11 cellular contexts compared by ENCODE assay signal in genomic region chr22:42925598-42925997, GRCh38.
A peak's percentile ranks its signal among the peaks of the same experiment; 100 is the strongest.
DNase-seq lines count a peak whose midpoint lies in the region; ATAC-seq and TF ChIP-seq lines count a peak whose summit lies in the region.
"Had no signal": no experiment of that assay in that cellular context is flagged by ENCODE, and none has a peak within 500 bp of the region (broad histone marks: within the 10 kb centered on the region; RNA-seq: fewer than 3 reads in every experiment).

No MANE protein-coding gene starts in this region.

- ATAC-seq in right cardiac atrium (peak in 1 of 2 donors; percentile 13), HG03469 (IDR thresholded peaks at IDR 0.05; ENCODE audit: unreplicated experiment) (no peak)

- CTCF ChIA-PET in GM10248 (lab: Yijun Ruan, JAX): interaction anchor here (1.3 to 1.8 kb wide), 2 partner anchors 8 to 11 kb away, joined by 3 to 4 read pairs; no protein-coding TSS in a partner anchor

- intact Hi-C loops in right cardiac atrium (cut with DNase I): no loop called here
- intact Hi-C loops in cardiac septum (cut with DNase I): no loop called here
- intact Hi-C loops in breast epithelium (cut with DNase I; ENCODE audit: low total_unique reads): loop anchor here (1.0 kb wide), 1 partner anchor 38 kb away; no protein-coding TSS in a partner anchor

- DNase-seq in right cardiac atrium: peak in 1 of 3 donors; percentile 52
- DNase-seq in cardiac septum (ENCODE audit: low spot score): no peak
- no peak for DNase-seq in breast epithelium (ENCODE audit: low spot score in 2 of 2)
- no peak for DNase-seq in GM10248 (ENCODE audit: extremely low spot score)
- no peak for DNase-seq in NCI-H2107 (lab: John Stamatoyannopoulos, UW)
- no peak for DNase-seq in NCI-H2081 (lab: John Stamatoyannopoulos, UW)
- DNase-seq: NCI-H2227 treated with DMSO at 0.1 percent for 48 hours had no signal

- H3K9me3 ChIP-seq in right cardiac atrium (ENCODE audit: control insufficient read depth, low read length) (no peaks in the 10 kb centered on the region), breast epithelium (no peaks in the 10 kb centered on the region), neutrophil (no peaks in the 10 kb centered on the region)

- WGBS in right cardiac atrium: 74% methylated on average over 6 of the region's 6 CpGs

- H3K36me3 ChIP-seq in breast epithelium (no peaks in the 10 kb centered on the region), neutrophil (no peaks in the 10 kb centered on the region)

- TF ChIP-seq POLR2A in breast epithelium (IDR thresholded peaks at IDR 0.05): no peak

- H3K27ac ChIP-seq in right cardiac atrium (ENCODE audit: low read length) (peak overlapping the region; percentile 51), breast epithelium (peak overlapping the region; percentile 45 to 53), neutrophil (peak overlapping the region; percentile 38)

- TF ChIP-seq CTCF in breast epithelium (IDR thresholded peaks at IDR 0.05) (no peak), neutrophil (IDR thresholded peaks at IDR 0.05) (no peak), GM10248 (IDR thresholded peaks at IDR 0.05; ENCODE audit: control extremely low read depth, extremely low read depth, low read depth, missing control alignments) (no peak)

- H3K27me3 ChIP-seq in right cardiac atrium (ENCODE audit: control insufficient read depth, insufficient read depth): no peaks in the 10 kb centered on the region
- H3K27me3 ChIP-seq in breast epithelium: no peaks in the 10 kb centered on the region
- no peaks in the 10 kb centered on the region for H3K27me3 ChIP-seq in neutrophil

- POLR2A ChIA-PET in GM10248 (lab: Yijun Ruan, JAX): interaction anchor here (0.6 to 3.2 kb wide), 2 partner anchors 89 to 1279 kb away, joined by 5 to 18 read pairs; partner anchors contain the start of gene PACSIN2

- H3K4me3 ChIP-seq in right cardiac atrium (ENCODE audit: low read length): no peak overlapping the region
- no peak overlapping the region for H3K4me3 ChIP-seq in breast epithelium
- no peak overlapping the region for H3K4me3 ChIP-seq in neutrophil (ENCODE audit: low read depth in 1 of 2, low read length in 1 of 2)
- H3K4me3 ChIP-seq: K562, skin epidermis had no signal

- peaks cover 32% of the 10 kb centered on the region for H3K4me1 ChIP-seq in right cardiac atrium (ENCODE audit: control insufficient read depth, insufficient read depth, low read length)
- peaks cover 12 to 23% of the 10 kb centered on the region in 2 donors for H3K4me1 ChIP-seq in breast epithelium
- H3K4me1 ChIP-seq in neutrophil (ENCODE audit: control insufficient read depth in 1 of 2, insufficient read depth in 1 of 2, low read depth in 1 of 2, low read length in 1 of 2): peaks cover 78 to 85% of the 10 kb centered on the region in 2 experiments
